In genomic region chr7:135317676-135318326, GRCh38 we compare ENCODE assay signal across 24 cellular contexts.
DNase-seq lines count a peak whose midpoint lies in the region; ATAC-seq and TF ChIP-seq lines count a peak whose summit lies in the region.
"Had no signal": no experiment of that assay in that cellular context is flagged by ENCODE, and none has a peak within 500 bp of the region (broad histone marks: within the 10 kb centered on the region; RNA-seq: fewer than 3 reads in every experiment).

No MANE protein-coding gene starts in this region.

- no peaks in the 10 kb centered on the region for H3K9me3 Mint-ChIP-seq in activated CD8-positive, alpha-beta T cell treated with anti-CD3 and anti-CD28 coated beads for 36 hours
- H3K9me3 Mint-ChIP-seq: brain; mesothelial cell of epicardium; stimulated activated naive CD8-positive, alpha-beta T cell treated with anti-CD3 and anti-CD28 coated beads, Interleukin-15, amount 100 ng/mL, for 72 hours had no signal

- ATAC-seq in RWPE2 (ENCODE audit: low read depth) (peak; percentile 87), esophagus mucosa (peak; percentile 87), left lung (peak; percentile 56)
- no peak for ATAC-seq in activated CD8-positive, alpha-beta T cell treated with anti-CD3 and anti-CD28 coated beads for 36 hours
- ATAC-seq: activated CD8-positive, alpha-beta memory T cell treated with anti-CD3 and anti-CD28 coated beads, Interleukin-2, amount 10 ng/mL, durations not matched to agents 7 days and 5 days; stimulated activated naive CD8-positive, alpha-beta T cell treated with anti-CD3 and anti-CD28 coated beads, Interleukin-15, amount 100 ng/mL, for 72 hours; T-helper 17 cell had no signal

- H3K27me3 ChIP-seq in RWPE2 (ENCODE audit: insufficient read depth, poor library complexity, severe bottlenecking) (no peaks in the 10 kb centered on the region), left lung (no peaks in the 10 kb centered on the region), testis (no peaks in the 10 kb centered on the region), trophoblast cell (ENCODE audit: insufficient read depth, low read length) (no peaks in the 10 kb centered on the region)
- H3K27me3 ChIP-seq: ovary had no signal

- peak overlapping the region; percentile 72 for H3K27ac ChIP-seq in RWPE2 (ENCODE audit: poor library complexity, severe bottlenecking)
- H3K27ac ChIP-seq in left lung = no peak overlapping the region
- no peak overlapping the region for H3K27ac ChIP-seq in testis
- no peak overlapping the region for H3K27ac ChIP-seq in trophoblast cell (ENCODE audit: low read depth, low read length)
- H3K27ac ChIP-seq: KMS-11, ovary had no signal

- H3K36me3 ChIP-seq in RWPE2 (ENCODE audit: low read depth) = no peaks in the 10 kb centered on the region
- no peaks in the 10 kb centered on the region for H3K36me3 ChIP-seq in left lung
- H3K36me3 ChIP-seq in testis (ENCODE audit: low read depth, missing control alignments) = no peaks in the 10 kb centered on the region
- no peaks in the 10 kb centered on the region for H3K36me3 ChIP-seq in trophoblast cell (ENCODE audit: control insufficient read depth in 1 of 2, insufficient read depth in 2 of 2, low read length in 2 of 2)
- H3K36me3 ChIP-seq: HAP-1, ovary had no signal

- H3K79me2 ChIP-seq in trophoblast cell (ENCODE audit: control insufficient read depth, insufficient read depth, low read length, poor library complexity) = no peaks in the 10 kb centered on the region

- H3K4ac ChIP-seq in trophoblast cell (ENCODE audit: low read depth, low read length) = no peak overlapping the region

- CTCF ChIA-PET in activated CD8-positive, alpha-beta T cell treated with anti-CD3 and anti-CD28 coated beads for 36 hours (lab: Charles Lee) = interaction anchor here (0.6 kb wide), 1 partner anchor 34 kb away, joined by 3 read pairs; no protein-coding TSS in a partner anchor

- H3K4me1 ChIP-seq in RWPE2 (ENCODE audit: insufficient read depth, poor library complexity, severe bottlenecking) (peaks cover 22% of the 10 kb centered on the region), left lung (peaks cover 0 to 8% of the 10 kb centered on the region in 2 donors), testis (peaks cover 13% of the 10 kb centered on the region), trophoblast cell (ENCODE audit: control insufficient read depth in 1 of 2, insufficient read depth in 2 of 2, low read length in 2 of 2) (peaks cover 0 to 3% of the 10 kb centered on the region in 2 experiments)
- H3K4me1 ChIP-seq: Caco-2, HAP-1 had no signal

- no peak for DNase-seq in RWPE2 (ENCODE audit: low spot score)
- no peak for DNase-seq in left lung
- DNase-seq in testis = peak; percentile 36
- DNase-seq in activated CD8-positive, alpha-beta T cell treated with anti-CD3 and anti-CD28 coated beads for 36 hours = no peak
- no peak for DNase-seq in trophoblast cell
- DNase-seq in NCI-H1105 (lab: John Stamatoyannopoulos, UW) = no peak
- DNase-seq: activated CD4-positive, CD25-positive, alpha-beta regulatory T cell; activated CD8-positive, alpha-beta memory T cell treated with anti-CD3 and anti-CD28 coated beads, Interleukin-2, amount 10 ng/mL, durations not matched to agents 7 days and 5 days; activated gamma-delta T cell treated with Interleukin-2 at 50 U/mL for 16 hours; AML-193; effector CD4-positive, alpha-beta T cell; GDM1; NCI-H1417 treated with DMSO at 0.1 percent for 48 hours; NCI-H226; SHP77 treated with DMSO at 0.1 percent for 48 hours; stimulated activated naive CD8-positive, alpha-beta T cell treated with anti-CD3 and anti-CD28 coated beads, Interleukin-15, amount 100 ng/mL, for 72 hours; T-helper 17 cell had no signal

- no peak overlapping the region for H3K14ac ChIP-seq in trophoblast cell (ENCODE audit: low read length)

- no peaks in the 10 kb centered on the region for H3K79me1 ChIP-seq in trophoblast cell (ENCODE audit: low read length)

- no peak overlapping the region for H2AFZ ChIP-seq in trophoblast cell (ENCODE audit: insufficient read depth, low read length, poor library complexity)

- H4K91ac ChIP-seq in trophoblast cell (ENCODE audit: low read depth, low read length) = no peak overlapping the region

- no peak overlapping the region for H2BK5ac ChIP-seq in trophoblast cell (ENCODE audit: low read depth, low read length, poor library complexity)

- 46 to 56% methylated on average over 10 of the region's 10 CpGs for WGBS in testis, 2 donors
- no CpG with 5 or more reads among the region's 10 CpGs for WGBS in trophoblast cell (ENCODE audit: extremely low coverage, insufficient coverage, insufficient read length)

- H2AK5ac ChIP-seq in trophoblast cell (ENCODE audit: low read length) = no peak overlapping the region

- H3K9me3 ChIP-seq in RWPE2 (ENCODE audit: severe bottlenecking) (no peaks in the 10 kb centered on the region), left lung (no peaks in the 10 kb centered on the region), testis (no peaks in the 10 kb centered on the region), trophoblast cell (ENCODE audit: insufficient read depth, low read depth, low read length) (peaks cover 2% of the 10 kb centered on the region)
- H3K9me3 ChIP-seq: Caco-2, HAP-1, ovary had no signal

- intact Hi-C loops in left lung (cut with DNase I) (no loop called here), testis (cut with DNase I; ENCODE audit: low total_unique reads) (no loop called here)
- intact Hi-C loops in activated CD8-positive, alpha-beta T cell treated with anti-CD3 and anti-CD28 coated beads for 36 hours (cut with micrococcal nuclease) = no loop called here

- no peak overlapping the region for H4K12ac ChIP-seq in trophoblast cell (ENCODE audit: low read depth, low read length)

- TF ChIP-seq POLR2A in testis (IDR thresholded peaks at IDR 0.05) = no peak

- no peaks in the 10 kb centered on the region for H3K4me1 Mint-ChIP-seq in activated CD8-positive, alpha-beta T cell treated with anti-CD3 and anti-CD28 coated beads for 36 hours (ENCODE audit: low read depth)
- H3K4me1 Mint-ChIP-seq: activated CD8-positive, alpha-beta memory T cell treated with anti-CD3 and anti-CD28 coated beads, Interleukin-2, amount 10 ng/mL, durations not matched to agents 7 days and 5 days; stimulated activated naive CD8-positive, alpha-beta T cell treated with anti-CD3 and anti-CD28 coated beads, Interleukin-15, amount 100 ng/mL, for 72 hours had no signal

- H3K18ac ChIP-seq in trophoblast cell (ENCODE audit: low read length) = no peak overlapping the region

- no peak overlapping the region for H3K23ac ChIP-seq in trophoblast cell (ENCODE audit: low read length)

- H2BK12ac ChIP-seq in trophoblast cell (ENCODE audit: low read length) = no peak overlapping the region

- POLR2A ChIA-PET in activated CD8-positive, alpha-beta T cell treated with anti-CD3 and anti-CD28 coated beads for 36 hours (lab: Charles Lee) = no interaction called here

- no peak overlapping the region for H3K4me3 ChIP-seq in RWPE2 (ENCODE audit: severe bottlenecking)
- H3K4me3 ChIP-seq in left lung = no peak overlapping the region
- H3K4me3 ChIP-seq in testis = no peak overlapping the region
- H3K4me3 ChIP-seq in trophoblast cell (ENCODE audit: low read depth, low read length) = no peak overlapping the region
- H3K4me3 ChIP-seq: HAP-1, ovary had no signal

- no peaks in the 10 kb centered on the region for H3K27me3 Mint-ChIP-seq in activated CD8-positive, alpha-beta T cell treated with anti-CD3 and anti-CD28 coated beads for 36 hours
- H3K27me3 Mint-ChIP-seq: brain; stimulated activated naive CD8-positive, alpha-beta T cell treated with anti-CD3 and anti-CD28 coated beads, Interleukin-15, amount 100 ng/mL, for 72 hours had no signal

- H3K4me2 ChIP-seq in trophoblast cell (ENCODE audit: low read length) = no peak overlapping the region
- H3K4me2 ChIP-seq: KMS-11 had no signal

- H3K27ac Mint-ChIP-seq in activated CD8-positive, alpha-beta T cell treated with anti-CD3 and anti-CD28 coated beads for 36 hours = no peak overlapping the region
- H3K27ac Mint-ChIP-seq: activated CD8-positive, alpha-beta memory T cell treated with anti-CD3 and anti-CD28 coated beads, Interleukin-2, amount 10 ng/mL, durations not matched to agents 7 days and 5 days; mesothelial cell of epicardium; stimulated activated naive CD8-positive, alpha-beta T cell treated with anti-CD3 and anti-CD28 coated beads, Interleukin-15, amount 100 ng/mL, for 72 hours; T-helper 17 cell had no signal

- no peaks in the 10 kb centered on the region for H3K36me3 Mint-ChIP-seq in activated CD8-positive, alpha-beta T cell treated with anti-CD3 and anti-CD28 coated beads for 36 hours (ENCODE audit: low read depth)
- H3K36me3 Mint-ChIP-seq: activated CD8-positive, alpha-beta memory T cell treated with anti-CD3 and anti-CD28 coated beads, Interleukin-2, amount 10 ng/mL, durations not matched to agents 7 days and 5 days; brain; mesothelial cell of epicardium had no signal

- TF ChIP-seq CTCF in RWPE2 (IDR thresholded peaks at IDR 0.05; ENCODE audit: poor library complexity, severe bottlenecking) = no peak
- no peak for TF ChIP-seq CTCF in left lung (IDR thresholded peaks at IDR 0.05)
- no peak for TF ChIP-seq CTCF in testis (IDR thresholded peaks at IDR 0.05)
- no peak for TF ChIP-seq CTCF in activated CD8-positive, alpha-beta T cell treated with anti-CD3 and anti-CD28 coated beads for 36 hours (IDR thresholded peaks at IDR 0.05)

- no peak overlapping the region for H4K8ac ChIP-seq in trophoblast cell (ENCODE audit: low read depth, low read length)

- H3K4me3 Mint-ChIP-seq in activated CD8-positive, alpha-beta T cell treated with anti-CD3 and anti-CD28 coated beads for 36 hours = no peak overlapping the region
- H3K4me3 Mint-ChIP-seq: activated CD8-positive, alpha-beta memory T cell treated with anti-CD3 and anti-CD28 coated beads, Interleukin-2, amount 10 ng/mL, durations not matched to agents 7 days and 5 days; brain; mesothelial cell of epicardium; stimulated activated naive CD8-positive, alpha-beta T cell treated with anti-CD3 and anti-CD28 coated beads, Interleukin-15, amount 100 ng/mL, for 72 hours; T-helper 17 cell had no signal

- H2BK120ac ChIP-seq in trophoblast cell (ENCODE audit: insufficient read depth, low read length, poor library complexity) = no peak overlapping the region

- no peak overlapping the region for H3K9ac ChIP-seq in trophoblast cell (ENCODE audit: low read length)
- H3K9ac ChIP-seq: KMS-11 had no signal
